In genomic region chr14:74954947-74955228, GRCh38 we compare ENCODE assay signal across 9 cellular contexts. TPM values are rescaled to one million over a fixed set of nuclear protein-coding genes. Genes with fewer than 3 reads are reported as not detected.
DNase-seq lines count a peak whose midpoint lies in the region; ATAC-seq lines count a peak whose summit lies in the region.
"Had no signal": no experiment of that assay in that cellular context is flagged by ENCODE, and none has a peak within 500 bp of the region (broad histone marks: within the 10 kb centered on the region; RNA-seq: fewer than 3 reads in every experiment).

No MANE protein-coding gene starts in this region.

- H3K9me3 ChIP-seq in T-helper 17 cell (ENCODE audit: control insufficient read depth, low read length, poor library complexity, severe bottlenecking) = no peaks in the 10 kb centered on the region

- H3K27ac Mint-ChIP-seq in T-helper 17 cell = no peak overlapping the region

- H3K4me3 ChIP-seq in GM08714 (ENCODE audit: low read length) = peak overlapping the region; percentile 36; the same call in 1 of the 2 replicates

- no peak for ATAC-seq in T-helper 17 cell
- ATAC-seq in left cardiac atrium = peak; percentile 10
- ATAC-seq in sciatic nerve = peak; percentile 3
- no peak for ATAC-seq in GM19467 (IDR thresholded peaks at IDR 0.05; ENCODE audit: unreplicated experiment)
- no peak for ATAC-seq in GM21515 (IDR thresholded peaks at IDR 0.05; ENCODE audit: unreplicated experiment)

- peaks cover 5% of the 10 kb centered on the region for H3K4me1 Mint-ChIP-seq in T-helper 17 cell

- H3K27me3 Mint-ChIP-seq in T-helper 17 cell = peaks cover 13% of the 10 kb centered on the region

- intact Hi-C loops in left cardiac atrium (cut with DNase I) (no loop called here), sciatic nerve (cut with DNase I) (no loop called here)

- peak overlapping the region; percentile 64 for H3K4me3 Mint-ChIP-seq in T-helper 17 cell

- DNase-seq in T-helper 17 cell (no peak), left cardiac atrium (no peak), sciatic nerve (ENCODE audit: low spot score) (no peak), hepatic stellate cell (ENCODE audit: low spot score) (no peak)
- no peak for DNase-seq in stimulated activated CD8-positive, alpha-beta memory T cell treated with anti-CD3 and anti-CD28 coated beads, Interleukin-4, amount 100 ng/mL, for 48 hours

- H3K36me3 Mint-ChIP-seq in T-helper 17 cell (ENCODE audit: low read depth) = peaks cover 3% of the 10 kb centered on the region

RNA-seq across cellular contexts. Expression of gene PGF, which starts 0.5 kb away (rescaled TPM):
- total RNA-seq in T-helper 17 cell (not detected), left cardiac atrium (1 to 10 TPM; 4.6 to 5.0 TPM), sciatic nerve (12.4 TPM)

RNA-seq across cellular contexts. Expression of gene RPS6KL1, which starts 31.8 kb away (rescaled TPM):
- total RNA-seq in T-helper 17 cell (1 to 10 TPM; 1.0 to 1.9 TPM), left cardiac atrium (10 to 100 TPM; 11.9 to 15.4 TPM), sciatic nerve (4.7 TPM)
- total RNA-seq: M059J had no signal

RNA-seq across cellular contexts. Expression of gene EIF2B2, which starts 47.8 kb away (rescaled TPM):
- total RNA-seq in T-helper 17 cell (10 to 100 TPM; 22.9 to 25.9 TPM), left cardiac atrium (10 to 100 TPM; 27.8 to 30.3 TPM), sciatic nerve (30.8 TPM)

Comparison
In these comparisons a context has a peak if more than half of its experiments do, and no peak if none do; other contexts are left out.
1. ATAC-seq: peak in left cardiac atrium (2 of 2) and sciatic nerve (single experiment); none in T-helper 17 cell (single experiment), GM19467 (single experiment) and GM21515 (single experiment).
2. RNA of gene PGF, which starts 0.5 kb away (total RNA-seq): 12.4 TPM in sciatic nerve (single experiment) and 4.6 to 5.0 TPM in left cardiac atrium; not detected in T-helper 17 cell; every median in the first group is over 4 times any median in the second.